Comparison of ENCODE assay signal across 24 cellular contexts in the genomic region with DNA sequence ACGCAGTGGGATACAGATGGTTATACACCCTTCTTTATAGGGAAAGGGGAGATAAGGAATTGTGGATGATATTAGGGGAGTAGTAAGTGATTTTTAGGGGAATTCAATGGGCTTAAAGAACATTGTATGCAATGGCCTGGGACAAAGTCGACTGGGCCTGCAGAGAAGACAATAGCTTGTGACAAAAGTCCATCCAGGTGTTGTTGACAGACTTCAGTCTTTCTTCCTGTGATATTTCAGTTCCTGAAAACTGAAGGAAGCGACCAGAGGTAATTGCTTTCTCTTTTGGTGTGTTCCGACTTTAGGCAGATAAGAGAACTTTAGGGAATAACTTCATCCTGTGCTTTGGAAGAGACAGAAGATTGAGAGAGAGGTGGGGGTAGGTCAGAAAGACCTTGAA.
"Had no signal": no experiment of that assay in that cellular context is flagged by ENCODE, and none has a peak within 500 bp of the region (broad histone marks: within the 10 kb centered on the region; RNA-seq: fewer than 3 reads in every experiment).

No MANE protein-coding gene starts in this region.

- H3K27me3 Mint-ChIP-seq: stimulated activated naive CD8-positive, alpha-beta T cell treated with anti-CD3 and anti-CD28 coated beads, Interleukin-15, Interleukin-2, amounts not matched to agents 100 ng/mL and 50 ng/mL, for 24 hours had no signal

- H3K4me1 Mint-ChIP-seq: immature natural killer cell; stimulated activated effector memory CD8-positive, alpha-beta T cell treated with anti-CD3 and anti-CD28 coated beads, Interleukin-12 subunit alpha, Interleukin-12 subunit beta, amount 100 ng/mL, for 72 hours had no signal

- H3K4me3 ChIP-seq: lower lobe of right lung, ovary, right atrium auricular region, skin epidermis, spleen, thyroid gland, transverse colon, upper lobe of left lung, vagina had no signal

- H3K36me3 Mint-ChIP-seq: immature natural killer cell; mesothelial cell of epicardium; naive thymus-derived CD4-positive, alpha-beta T cell; natural killer cell treated with Interleukin-12 subunit alpha and Interleukin-12 subunit beta and Interleukin-15 and Interleukin-18, amount 100 ng/mL, for 72 hours; stimulated activated effector memory CD8-positive, alpha-beta T cell treated with anti-CD3 and anti-CD28 coated beads, Interleukin-12 subunit alpha, Interleukin-12 subunit beta, amount 100 ng/mL, for 72 hours had no signal

- FAIRE-seq: islet of Langerhans, kidney had no signal

- H3K27me3 ChIP-seq: ovary, right atrium auricular region, spleen, thyroid gland, transverse colon, upper lobe of left lung, vagina had no signal

- H3K4me3 Mint-ChIP-seq: immature natural killer cell; mesothelial cell of epicardium; naive thymus-derived CD4-positive, alpha-beta T cell; natural killer cell treated with Interleukin-12 subunit alpha and Interleukin-12 subunit beta and Interleukin-15 and Interleukin-18, amount 100 ng/mL, for 72 hours; stimulated activated effector memory CD8-positive, alpha-beta T cell treated with anti-CD3 and anti-CD28 coated beads, Interleukin-12 subunit alpha, Interleukin-12 subunit beta, amount 100 ng/mL, for 72 hours; stimulated activated naive CD8-positive, alpha-beta T cell treated with anti-CD3 and anti-CD28 coated beads, Interleukin-15, Interleukin-2, amounts not matched to agents 100 ng/mL and 50 ng/mL, for 24 hours had no signal

- ATAC-seq: naive thymus-derived CD4-positive, alpha-beta T cell; natural killer cell treated with Interleukin-12 subunit alpha and Interleukin-12 subunit beta and Interleukin-15 and Interleukin-18, amount 100 ng/mL, for 72 hours; sciatic nerve; stimulated activated effector memory CD8-positive, alpha-beta T cell treated with anti-CD3 and anti-CD28 coated beads, Interleukin-12 subunit alpha, Interleukin-12 subunit beta, amount 100 ng/mL, for 72 hours had no signal

- DNase-seq: head of caudate nucleus; hypothalamus; immature natural killer cell; kidney; lower lobe of right lung; mammary epithelial cell; mesenchymal stem cell; naive thymus-derived CD4-positive, alpha-beta T cell; ovary; spleen; stimulated activated CD4-positive, alpha-beta T cell treated with anti-CD3 and anti-CD28 coated beads, Interleukin-4, amount 100 ng/mL, for 24 hours; stimulated activated naive CD4-positive, alpha-beta T cell; thyroid gland; transverse colon; upper lobe of left lung had no signal

- H3K36me3 ChIP-seq: lower lobe of right lung, ovary, right atrium auricular region, spleen, thyroid gland, transverse colon, upper lobe of left lung, vagina had no signal

- H3K9me3 ChIP-seq: lower lobe of right lung, ovary, right atrium auricular region, thyroid gland, transverse colon, upper lobe of left lung, vagina had no signal

- H3K9me3 Mint-ChIP-seq: mesothelial cell of epicardium had no signal

- H3K4me1 ChIP-seq: lower lobe of right lung, right atrium auricular region, spleen, thyroid gland, transverse colon, upper lobe of left lung had no signal

- H3K27ac Mint-ChIP-seq: immature natural killer cell; mesothelial cell of epicardium; naive thymus-derived CD4-positive, alpha-beta T cell; natural killer cell treated with Interleukin-12 subunit alpha and Interleukin-12 subunit beta and Interleukin-15 and Interleukin-18, amount 100 ng/mL, for 72 hours; stimulated activated effector memory CD8-positive, alpha-beta T cell treated with anti-CD3 and anti-CD28 coated beads, Interleukin-12 subunit alpha, Interleukin-12 subunit beta, amount 100 ng/mL, for 72 hours; stimulated activated naive CD8-positive, alpha-beta T cell treated with anti-CD3 and anti-CD28 coated beads, Interleukin-15, Interleukin-2, amounts not matched to agents 100 ng/mL and 50 ng/mL, for 24 hours had no signal

- H3K27ac ChIP-seq: lower lobe of right lung, ovary, right atrium auricular region, skin epidermis, spleen, thyroid gland, transverse colon, upper lobe of left lung, vagina had no signal
